Comparison of ENCODE assay signal across 10 cellular contexts in genomic region chr7:75880242-75880641, GRCh38. TPM values are rescaled to one million over a fixed set of nuclear protein-coding genes. Genes with fewer than 3 reads are reported as not detected.
DNase-seq lines count a peak whose midpoint lies in the region; ATAC-seq and TF ChIP-seq lines count a peak whose summit lies in the region.
"Had no signal": no experiment of that assay in that cellular context is flagged by ENCODE, and none has a peak within 500 bp of the region (broad histone marks: within the 10 kb centered on the region; RNA-seq: fewer than 3 reads in every experiment).

No MANE protein-coding gene starts in this region.

- H3K4me1 Mint-ChIP-seq in endodermal cell (peaks cover 32% of the 10 kb centered on the region), progenitor cell of endocrine pancreas (ENCODE audit: low read depth) (peaks cover 17% of the 10 kb centered on the region)

- POLR2A ChIA-PET in Panc1 (lab: Charles Lee) = no interaction called here

- intact Hi-C loops in Panc1 (cut with micrococcal nuclease; ENCODE audit: unreplicated experiment) = no loop called here

- BruUV-seq in Panc1 (replicated peaks; lab: Mats Ljungman, UMichigan) = TSS peak; percentile 79

- no peaks in the 10 kb centered on the region for H3K27me3 Mint-ChIP-seq in endodermal cell (ENCODE audit: insufficient read depth)
- no peaks in the 10 kb centered on the region for H3K27me3 Mint-ChIP-seq in progenitor cell of endocrine pancreas

- H3K4me3 ChIP-seq in GM06990 (replicated peaks; ENCODE audit: low read depth, low read length) (peak overlapping the region; percentile 78; the same call in 1 of the 2 replicates), Panc1 (ENCODE audit: low read depth in 2 of 2, low read length in 2 of 2) (peak overlapping the region; percentile 77 to 95), endodermal cell (ENCODE audit: low read length) (peak overlapping the region; percentile 92)

- H3K27ac ChIP-seq in Panc1 (ENCODE audit: low read length) (peak overlapping the region; percentile 96), endodermal cell (ENCODE audit: low read depth, low read length) (no peak overlapping the region)

- H3K9me3 Mint-ChIP-seq in endodermal cell (no peaks in the 10 kb centered on the region), progenitor cell of endocrine pancreas (ENCODE audit: low read depth) (no peaks in the 10 kb centered on the region)

- peaks cover 48% of the 10 kb centered on the region for H3K36me3 Mint-ChIP-seq in endodermal cell (ENCODE audit: low read depth)
- peaks cover 13% of the 10 kb centered on the region for H3K36me3 Mint-ChIP-seq in progenitor cell of endocrine pancreas (ENCODE audit: insufficient read depth)

- H3K4me1 ChIP-seq in Panc1 (ENCODE audit: control insufficient read depth, insufficient read depth, low read length) (peaks cover 12% of the 10 kb centered on the region; the same call in 1 of the 2 replicates), endodermal cell (ENCODE audit: control insufficient read depth, insufficient read depth, low read length) (peaks cover 3% of the 10 kb centered on the region)

- CTCF ChIA-PET in Panc1 (lab: Charles Lee) = interaction anchor here (0.7 kb wide), 1 partner anchor 157 kb away, joined by 4 read pairs; no protein-coding TSS in a partner anchor

- DNase-seq in GM06990 (ENCODE audit: extremely low read depth, insufficient read length) = no peak
- DNase-seq in Panc1 (ENCODE audit: low read depth, low spot score) = no peak
- DNase-seq in endodermal cell = no peak
- DNase-seq in progenitor cell of endocrine pancreas (ENCODE audit: low spot score, unreplicated experiment) = no peak
- DNase-seq in GM13977 (ENCODE audit: low spot score) = no peak
- no peak for DNase-seq in NCI-H1694 treated with DMSO at 0.1 percent for 48 hours (lab: John Stamatoyannopoulos, UW)
- no peak for DNase-seq in NCI-H748 (lab: John Stamatoyannopoulos, UW; ENCODE audit: unreplicated experiment)
- no peak for DNase-seq in MV-4-11 (lab: John Stamatoyannopoulos, UW)
- DNase-seq: hippocampal formation, NCI-H226 had no signal

- no peak for ATAC-seq in Panc1

- peak overlapping the region; percentile 88 for H3K4me3 Mint-ChIP-seq in endodermal cell
- peak overlapping the region; percentile 94 for H3K4me3 Mint-ChIP-seq in progenitor cell of endocrine pancreas (ENCODE audit: low read depth)

- WGBS in endodermal cell (ENCODE audit: insufficient coverage in 1 of 2, insufficient read length in 1 of 2), 2 experiments = 92 to 96% methylated on average over 4 of the region's 4 CpGs

- no peak overlapping the region for H3K27ac Mint-ChIP-seq in endodermal cell
- H3K27ac Mint-ChIP-seq in progenitor cell of endocrine pancreas = no peak overlapping the region

- TF ChIP-seq CTCF in GM06990 (IDR thresholded peaks at IDR 0.05; ENCODE audit: insufficient read depth, low read length, poor library complexity, severe bottlenecking) (no peak), Panc1 (IDR thresholded peaks at IDR 0.05) (no peak), endodermal cell (conservative IDR thresholded peaks at IDR 0.05) (no peak), progenitor cell of endocrine pancreas (IDR thresholded peaks at IDR 0.05; ENCODE audit: unreplicated experiment) (no peak), GM13977 (IDR thresholded peaks at IDR 0.05; ENCODE audit: extremely low read depth, insufficient read depth, missing control alignments) (no peak)

- H3K9me3 ChIP-seq in Panc1 (ENCODE audit: control insufficient read depth, insufficient read depth, low read depth, low read length) (no peaks in the 10 kb centered on the region), endodermal cell (ENCODE audit: control insufficient read depth, low read length) (no peaks in the 10 kb centered on the region)

- H3K36me3 ChIP-seq in GM06990 (ENCODE audit: control insufficient read depth, insufficient read depth, low read length) = peaks cover 19% of the 10 kb centered on the region
- H3K36me3 ChIP-seq in Panc1 (ENCODE audit: control insufficient read depth, insufficient read depth, low read length) = peaks cover 6% of the 10 kb centered on the region; the same call in 1 of the 2 replicates
- peaks cover 47% of the 10 kb centered on the region for H3K36me3 ChIP-seq in endodermal cell (ENCODE audit: control insufficient read depth, insufficient read depth, low read length)

- in situ Hi-C loops in Panc1 (cut with HindIII; ENCODE audit: low pct_unique_long_range_greater_than_20kb, low sequenced_read_pairs) (no loop called here), GM13977 (cut with MboI; ENCODE audit: low pct_unique_long_range_greater_than_20kb, low sequenced_read_pairs, unreplicated experiment) (no loop called here)

- H3K9ac ChIP-seq in endodermal cell (ENCODE audit: extremely low read depth, low read length, poor library complexity, severe bottlenecking) = peak overlapping the region; percentile 82

- H3K27me3 ChIP-seq in GM06990 (replicated peaks; ENCODE audit: control insufficient read depth, insufficient read depth, low read length) = no peaks in the 10 kb centered on the region
- H3K27me3 ChIP-seq in Panc1 (ENCODE audit: control insufficient read depth, insufficient read depth, low read length) = no peaks in the 10 kb centered on the region
- H3K27me3 ChIP-seq in endodermal cell (ENCODE audit: control insufficient read depth, insufficient read depth, low read length, poor library complexity, severe bottlenecking) = no peaks in the 10 kb centered on the region

RNA-seq across cellular contexts. Expression of gene RHBDD2, which starts 1.4 kb away (rescaled TPM):
- total RNA-seq in Panc1 (2021; ENCODE audit: unreplicated experiment) (79.3 TPM), endodermal cell (10 to 100 TPM; 51.6 to 68.9 TPM), progenitor cell of endocrine pancreas (62.9 and 64.6 TPM in 2 replicates)
- 135 TPM for polyA plus RNA-seq in Panc1 (2012; ENCODE audit: insufficient read length)
- polyA plus RNA-seq in endodermal cell (2013, experiment 1 of 2) = 76.5 TPM
- 71.4 TPM for polyA plus RNA-seq in endodermal cell (2013, experiment 2 of 2)

RNA-seq across cellular contexts. Expression of gene POR, which starts 34.7 kb away (rescaled TPM):
- total RNA-seq in Panc1 (2021; ENCODE audit: unreplicated experiment) (168 TPM), endodermal cell (10 to 100 TPM; 85.2 to 92.9 TPM), progenitor cell of endocrine pancreas (87.2 and 91.5 TPM in 2 replicates)
- polyA plus RNA-seq in Panc1 (2012; ENCODE audit: insufficient read length) = 163 TPM
- 96.3 TPM for polyA plus RNA-seq in endodermal cell (2013, experiment 1 of 2)
- 80.9 TPM for polyA plus RNA-seq in endodermal cell (2013, experiment 2 of 2)
